In the genomic region with DNA sequence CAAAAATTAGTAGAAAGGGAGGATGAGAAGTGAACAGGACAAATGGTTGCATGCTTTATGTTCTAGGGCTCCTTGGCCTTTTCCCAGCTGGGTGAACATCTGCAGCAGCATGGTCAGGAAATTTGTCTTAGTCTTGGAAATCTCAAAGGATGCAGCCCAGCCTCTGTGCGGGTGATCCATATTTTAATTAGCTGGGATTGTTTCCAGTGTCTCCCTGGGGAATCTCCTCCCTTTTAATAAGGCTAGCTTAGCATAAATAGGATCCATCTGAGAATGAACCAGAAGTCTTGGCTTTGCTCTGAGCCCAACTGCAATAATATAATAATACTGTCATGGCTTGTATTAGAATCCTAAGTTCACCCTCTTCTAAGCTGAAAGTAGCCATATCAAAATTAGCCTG, we compare ENCODE assay signal across 17 cellular contexts.
"Had no signal": no experiment of that assay in that cellular context is flagged by ENCODE, and none has a peak within 500 bp of the region (broad histone marks: within the 10 kb centered on the region; RNA-seq: fewer than 3 reads in every experiment).

No MANE protein-coding gene starts in this region.

- DNase-seq: activated B cell treated with CpG ODN at 0.5 μM for 24 hours; activated CD4-positive, alpha-beta memory T cell treated with anti-CD3 and anti-CD28 coated beads for 36 hours; activated CD4-positive, alpha-beta T cell treated with anti-CD3 and anti-CD28 coated beads for 4 hours; activated T-cell treated with anti-CD3 and anti-CD28 coated beads for 4 hours; amniotic stem cell; effector memory CD4-positive, alpha-beta T cell; mesenchymal stem cell; naive thymus-derived CD4-positive, alpha-beta T cell; small intestine; stimulated activated CD4-positive, alpha-beta T cell treated with anti-CD3 and anti-CD28 coated beads, Interleukin-15, amount 100 ng/mL, for 24 hours; stimulated activated CD4-positive, alpha-beta T cell treated with anti-CD3 and anti-CD28 coated beads, Interleukin-4, amount 100 ng/mL, for 1 hour; upper lobe of right lung had no signal

- H3K4me3 ChIP-seq: prostate gland, upper lobe of right lung had no signal

- H3K36me3 Mint-ChIP-seq: activated CD4-positive, alpha-beta memory T cell treated with anti-CD3 and anti-CD28 coated beads for 36 hours; activated naive CD8-positive, alpha-beta T cell; naive thymus-derived CD4-positive, alpha-beta T cell had no signal

- H3K27ac Mint-ChIP-seq: activated B cell treated with CpG ODN at 0.5 μM for 24 hours; activated CD4-positive, alpha-beta memory T cell treated with anti-CD3 and anti-CD28 coated beads for 36 hours; activated naive CD8-positive, alpha-beta T cell; dendritic cell treated with granulocyte-macrophage colony-stimulating factor and Interleukin-4, amounts not matched to agents 40 ng/mL and 50 ng/mL, for 4 days; naive thymus-derived CD4-positive, alpha-beta T cell had no signal

- ATAC-seq: naive thymus-derived CD4-positive, alpha-beta T cell; right cardiac atrium; upper lobe of right lung had no signal

- H3K4me3 Mint-ChIP-seq: activated B cell treated with CpG ODN at 0.5 μM for 24 hours; activated CD4-positive, alpha-beta memory T cell treated with anti-CD3 and anti-CD28 coated beads for 36 hours; activated naive CD8-positive, alpha-beta T cell; dendritic cell treated with granulocyte-macrophage colony-stimulating factor and Interleukin-4, amounts not matched to agents 40 ng/mL and 50 ng/mL, for 4 days; naive thymus-derived CD4-positive, alpha-beta T cell had no signal

- H3K27me3 ChIP-seq: upper lobe of right lung had no signal

- H3K9me3 Mint-ChIP-seq: activated B cell treated with CpG ODN at 0.5 μM for 24 hours had no signal

- FAIRE-seq: small intestine, TTC549 had no signal

- H3K27ac ChIP-seq: prostate gland, upper lobe of right lung had no signal

- H3K36me3 ChIP-seq: prostate gland, upper lobe of right lung had no signal

- H3K27me3 Mint-ChIP-seq: activated B cell treated with CpG ODN at 0.5 μM for 24 hours; activated CD4-positive, alpha-beta memory T cell treated with anti-CD3 and anti-CD28 coated beads for 36 hours; activated naive CD8-positive, alpha-beta T cell; dendritic cell treated with granulocyte-macrophage colony-stimulating factor and Interleukin-4, amounts not matched to agents 40 ng/mL and 50 ng/mL, for 4 days; naive thymus-derived CD4-positive, alpha-beta T cell had no signal

- H3K9me3 ChIP-seq: prostate gland, upper lobe of right lung had no signal

- H3K4me1 ChIP-seq: prostate gland, upper lobe of right lung had no signal

- H3K4me1 Mint-ChIP-seq: activated B cell treated with CpG ODN at 0.5 μM for 24 hours; naive thymus-derived CD4-positive, alpha-beta T cell had no signal
